Comparison of ENCODE assay signal across 24 cellular contexts in genomic region chr1:214330240-214330639, GRCh38. TPM values are rescaled to one million over a fixed set of nuclear protein-coding genes. Genes with fewer than 3 reads are reported as not detected.
A peak's percentile ranks its signal among the peaks of the same experiment; 100 is the strongest.
DNase-seq lines count a peak whose midpoint lies in the region; ATAC-seq, FAIRE-seq and TF ChIP-seq lines count a peak whose summit lies in the region.
"Had no signal": no experiment of that assay in that cellular context is flagged by ENCODE, and none has a peak within 500 bp of the region (broad histone marks: within the 10 kb centered on the region; RNA-seq: fewer than 3 reads in every experiment).

No MANE protein-coding gene starts in this region.

- no peak overlapping the region for H3K4me2 ChIP-seq in trophoblast cell (ENCODE audit: low read length)

- no peak overlapping the region for H2AFZ ChIP-seq in trophoblast cell (ENCODE audit: insufficient read depth, low read length, poor library complexity)

- peak; percentile 89 for DNase-seq in bronchial epithelial cell (ENCODE audit: low read depth)
- no peak for DNase-seq in trophoblast cell
- peak in 1 of 2 donors; percentile 14 for DNase-seq in thyroid gland
- no peak for DNase-seq in iPS-NIHi11 (ENCODE audit: low spot score)
- no peak for DNase-seq in substantia nigra (lab: John Stamatoyannopoulos, UW)
- no peak for DNase-seq in DMS79 (lab: John Stamatoyannopoulos, UW)
- DNase-seq: C1 segment of cervical spinal cord; CD8-positive, alpha-beta T cell; DMS 273 treated with DMSO at 0.1 percent for 48 hours; DMS79 treated with DMSO at 0.1 percent for 48 hours; GF-D8; HCEC 1CT; IMR-90; KG1; MG63; NCI-H1694; NCI-H2029 treated with DMSO at 0.1 percent for 48 hours; NCI-H446 treated with DMSO at 0.1 percent for 48 hours; NCI-H526; RPMI8226; SHP77 had no signal

- no peak for FAIRE-seq in bronchial epithelial cell (lab: Jason Lieb, UNC)
- FAIRE-seq: GM12891, H1 had no signal

- peak; percentile 79 for ATAC-seq in esophagus mucosa
- ATAC-seq: CD8-positive, alpha-beta T cell had no signal

- no peak overlapping the region for H3K23ac ChIP-seq in trophoblast cell (ENCODE audit: low read length)

- H3K36me3 ChIP-seq in bronchial epithelial cell (ENCODE audit: control insufficient read depth, insufficient read depth, low read length) = peaks cover 10% of the 10 kb centered on the region
- peaks cover 15 to 41% of the 10 kb centered on the region in 2 experiments for H3K36me3 ChIP-seq in trophoblast cell (ENCODE audit: control insufficient read depth in 1 of 2, insufficient read depth in 2 of 2, low read length in 2 of 2)
- H3K36me3 ChIP-seq in thyroid gland = no peaks in the 10 kb centered on the region

- no peak overlapping the region for H2AK5ac ChIP-seq in trophoblast cell (ENCODE audit: low read length)

- no peak overlapping the region for H3K4ac ChIP-seq in trophoblast cell (ENCODE audit: low read depth, low read length)

- H2BK5ac ChIP-seq in trophoblast cell (ENCODE audit: low read depth, low read length, poor library complexity) = no peak overlapping the region

- H3K4me1 ChIP-seq in trophoblast cell (ENCODE audit: control insufficient read depth in 1 of 2, insufficient read depth in 2 of 2, low read length in 2 of 2) (peaks cover 20 to 33% of the 10 kb centered on the region in 2 experiments), thyroid gland (peaks cover 24 to 26% of the 10 kb centered on the region in 2 donors)

- TF ChIP-seq CTCF in bronchial epithelial cell (IDR thresholded peaks at IDR 0.05; ENCODE audit: insufficient read depth, low read length, severe bottlenecking) (no peak), thyroid gland (IDR thresholded peaks at IDR 0.05) (no peak)

- no peak overlapping the region for H4K8ac ChIP-seq in trophoblast cell (ENCODE audit: low read depth, low read length)

- H3K4me3 ChIP-seq in bronchial epithelial cell (ENCODE audit: low read depth, low read length) (no peak overlapping the region), trophoblast cell (ENCODE audit: low read depth, low read length) (no peak overlapping the region), thyroid gland (replicated peaks in 1 of 3) (no peak overlapping the region)
- H3K4me3 ChIP-seq: MG63 had no signal

- no peak overlapping the region for H2BK12ac ChIP-seq in trophoblast cell (ENCODE audit: low read length)

- no peaks in the 10 kb centered on the region for H3K79me2 ChIP-seq in trophoblast cell (ENCODE audit: control insufficient read depth, insufficient read depth, low read length, poor library complexity)

- H3K18ac ChIP-seq in trophoblast cell (ENCODE audit: low read length) = no peak overlapping the region

- peaks cover 22% of the 10 kb centered on the region for H3K79me1 ChIP-seq in trophoblast cell (ENCODE audit: low read length)

- no peak overlapping the region for H4K91ac ChIP-seq in trophoblast cell (ENCODE audit: low read depth, low read length)

- no CpG with 5 or more reads among the region's 3 CpGs for WGBS in trophoblast cell (ENCODE audit: extremely low coverage, insufficient coverage, insufficient read length)
- WGBS in thyroid gland, 2 donors = 44% methylated on average over 3 of the region's 3 CpGs

- H3K9ac ChIP-seq in trophoblast cell (ENCODE audit: low read length) = no peak overlapping the region

- intact Hi-C loops in thyroid gland (cut with DNase I) = loop anchor here (5.0 kb wide), 1 partner anchor 257 kb away; no protein-coding TSS in a partner anchor

- H4K12ac ChIP-seq in trophoblast cell (ENCODE audit: low read depth, low read length) = no peak overlapping the region

- no peak overlapping the region for H2BK120ac ChIP-seq in trophoblast cell (ENCODE audit: insufficient read depth, low read length, poor library complexity)

- H3K27me3 ChIP-seq in bronchial epithelial cell (ENCODE audit: control insufficient read depth, insufficient read depth, low read length) (no peaks in the 10 kb centered on the region), trophoblast cell (ENCODE audit: insufficient read depth, low read length) (no peaks in the 10 kb centered on the region), thyroid gland (no peaks in the 10 kb centered on the region)
- H3K27me3 ChIP-seq: MG63 had no signal

- H3K14ac ChIP-seq in trophoblast cell (ENCODE audit: low read length) = no peak overlapping the region

- no peak for TF ChIP-seq POLR2A in thyroid gland (IDR thresholded peaks at IDR 0.05)

- H3K27ac ChIP-seq in trophoblast cell (ENCODE audit: low read depth, low read length) = peak overlapping the region; percentile 8
- peak overlapping the region; percentile 80 to 91 (median 89) for H3K27ac ChIP-seq in thyroid gland
- H3K27ac ChIP-seq in substantia nigra (ENCODE audit: low read depth, low read length, poor library complexity, severe bottlenecking) = no peak overlapping the region

- H3K9me3 ChIP-seq in trophoblast cell (ENCODE audit: insufficient read depth, low read depth, low read length) (no peaks in the 10 kb centered on the region), thyroid gland (no peaks in the 10 kb centered on the region)
- H3K9me3 ChIP-seq: MG63 had no signal

RNA-seq across cellular contexts. Expression of gene SMYD2, which starts 49.3 kb away (rescaled TPM):
- total RNA-seq in bronchial epithelial cell (49.2 and 58.4 TPM in 2 replicates), esophagus mucosa (32.1 TPM), thyroid gland (10 to 100 TPM; 37.6 to 56.1 (median 44.5) TPM)
- polyA plus RNA-seq in trophoblast cell (2013) = 69.5 and 72.9 TPM in 2 replicates
